In genomic region chr10:101507241-101507640, GRCh38 we compare ENCODE assay signal across 1 cellular context.
A peak's percentile ranks its signal among the peaks of the same experiment; 100 is the strongest.
TF ChIP-seq lines count a peak whose summit lies in the region.

No MANE protein-coding gene starts in this region.

TF ChIP-seq in HEK293, 187 proteins besides CTCF, POLR2A, EP300 and RAD21 (continued from another document and continues in another):
- TF ChIP-seq TCF7L2 (IDR thresholded peaks at IDR 0.05; ENCODE audit: borderline replicate concordance, low read depth, low read length) (peak; percentile 84; the same call in 1 of the 2 replicates), ZNF530 (tag by site-specific recombination; IDR thresholded peaks at IDR 0.05; ENCODE audit: low read depth) (no peak), TRIM28 (IDR thresholded peaks at IDR 0.05; ENCODE audit: borderline replicate concordance, low read length) (0 out of 2 replicates have a peak, but pooled peaks have one; percentile 19), GLIS1 (tag by site-specific recombination; IDR thresholded peaks at IDR 0.05) (peak; percentile 41; the same call in 1 of the 2 replicates), ZBTB49 (tag by site-specific recombination; IDR thresholded peaks at IDR 0.05; ENCODE audit: low read depth) (no peak), ZNF555 (tag by site-specific recombination; conservative IDR thresholded peaks at IDR 0.05) (no peak), ZNF654 (tag by site-specific recombination; IDR thresholded peaks at IDR 0.05; ENCODE audit: low read depth) (no peak), PRDM4 (tag by site-specific recombination; IDR thresholded peaks at IDR 0.05) (peak; percentile 81), ZNF174 (tag by site-specific recombination; IDR thresholded peaks at IDR 0.05) (no peak), ZNF571 (tag by site-specific recombination; IDR thresholded peaks at IDR 0.05) (no peak), PRDM10 (tag by site-specific recombination; IDR thresholded peaks at IDR 0.05) (no peak), YY1 (tag by site-specific recombination; IDR thresholded peaks at IDR 0.05) (no peak), ZNF133 (tag by site-specific recombination; IDR thresholded peaks at IDR 0.05) (no peak), BCL11A (tag by site-specific recombination; IDR thresholded peaks at IDR 0.05; ENCODE audit: low read depth) (no peak), ZNF510 (tag by site-specific recombination; IDR thresholded peaks at IDR 0.05; ENCODE audit: insufficient replicate concordance) (no peak), ZNF514 (tag by site-specific recombination; IDR thresholded peaks at IDR 0.05) (no peak), YY2 (tag by site-specific recombination; IDR thresholded peaks at IDR 0.05) (no peak), ZNF114 (tag by site-specific recombination; IDR thresholded peaks at IDR 0.05) (no peak), SETDB1 (IDR thresholded peaks at IDR 0.05; ENCODE audit: insufficient read length, low read length) (no peak), ZNF426 (tag by site-specific recombination; IDR thresholded peaks at IDR 0.05) (no peak), ZIC2 (tag by site-specific recombination; IDR thresholded peaks at IDR 0.05) (no peak), ZNF473 (tag by site-specific recombination; IDR thresholded peaks at IDR 0.05) (no peak), SALL2 (tag by site-specific recombination; IDR thresholded peaks at IDR 0.05; ENCODE audit: borderline replicate concordance) (no peak), KLF10 (tag by site-specific recombination; IDR thresholded peaks at IDR 0.05) (peak; percentile 38; the same call in 1 of the 2 replicates), EGR2 (tag by site-specific recombination; IDR thresholded peaks at IDR 0.05; ENCODE audit: low read depth) (no peak), ZBTB20 (tag by site-specific recombination; IDR thresholded peaks at IDR 0.05) (no peak), GFI1B (tag by site-specific recombination; IDR thresholded peaks at IDR 0.05) (no peak), ZNF175 (tag by site-specific recombination; IDR thresholded peaks at IDR 0.05) (no peak), ZNF211 (tag by site-specific recombination; IDR thresholded peaks at IDR 0.05; ENCODE audit: low read depth) (no peak), GLI2 (tag by site-specific recombination; IDR thresholded peaks at IDR 0.05; ENCODE audit: borderline replicate concordance, low read depth) (peak; percentile 77), ZNF354C (tag by site-specific recombination; IDR thresholded peaks at IDR 0.05; ENCODE audit: borderline replicate concordance, low read depth) (no peak), OSR2 (tag by site-specific recombination; IDR thresholded peaks at IDR 0.05) (peak; percentile 83; the same call in 1 of the 2 replicates), SP7 (tag by site-specific recombination; IDR thresholded peaks at IDR 0.05) (peak; percentile 60), ZNF335 (tag by site-specific recombination; conservative IDR thresholded peaks at IDR 0.05) (no peak), KLF17 (tag by site-specific recombination; IDR thresholded peaks at IDR 0.05) (no peak), ZSCAN16 (tag by site-specific recombination; IDR thresholded peaks at IDR 0.05) (no peak), KLF16 (tag by site-specific recombination; IDR thresholded peaks at IDR 0.05) (no peak), ZNF132 (tag by site-specific recombination; IDR thresholded peaks at IDR 0.05; ENCODE audit: borderline replicate concordance) (no peak), ZNF660 (tag by site-specific recombination; IDR thresholded peaks at IDR 0.05) (no peak), ZNF544 (tag by site-specific recombination; IDR thresholded peaks at IDR 0.05) (no peak), MEIS1 (CRISPR knock-in tag; IDR thresholded peaks at IDR 0.05; ENCODE audit: borderline replicate concordance) (no peak), ZNF670 (tag by site-specific recombination; IDR thresholded peaks at IDR 0.05; ENCODE audit: low read depth) (no peak), ZNF777 (tag by site-specific recombination; IDR thresholded peaks at IDR 0.05; ENCODE audit: borderline replicate concordance) (no peak), ZNF621 (tag by site-specific recombination; IDR thresholded peaks at IDR 0.05) (no peak), MZF1 (tag by site-specific recombination; IDR thresholded peaks at IDR 0.05; ENCODE audit: borderline replicate concordance) (no peak), OVOL3 (tag by site-specific recombination; IDR thresholded peaks at IDR 0.05) (no peak), ZFP41 (tag by site-specific recombination; IDR thresholded peaks at IDR 0.05; ENCODE audit: borderline replicate concordance) (no peak), ZSCAN30 (tag by site-specific recombination; IDR thresholded peaks at IDR 0.05) (no peak), ZNF423 (tag by site-specific recombination; IDR thresholded peaks at IDR 0.05) (no peak), MYNN (tag by site-specific recombination; IDR thresholded peaks at IDR 0.05; ENCODE audit: borderline replicate concordance) (no peak)
- TF ChIP-seq, protein P1, sequence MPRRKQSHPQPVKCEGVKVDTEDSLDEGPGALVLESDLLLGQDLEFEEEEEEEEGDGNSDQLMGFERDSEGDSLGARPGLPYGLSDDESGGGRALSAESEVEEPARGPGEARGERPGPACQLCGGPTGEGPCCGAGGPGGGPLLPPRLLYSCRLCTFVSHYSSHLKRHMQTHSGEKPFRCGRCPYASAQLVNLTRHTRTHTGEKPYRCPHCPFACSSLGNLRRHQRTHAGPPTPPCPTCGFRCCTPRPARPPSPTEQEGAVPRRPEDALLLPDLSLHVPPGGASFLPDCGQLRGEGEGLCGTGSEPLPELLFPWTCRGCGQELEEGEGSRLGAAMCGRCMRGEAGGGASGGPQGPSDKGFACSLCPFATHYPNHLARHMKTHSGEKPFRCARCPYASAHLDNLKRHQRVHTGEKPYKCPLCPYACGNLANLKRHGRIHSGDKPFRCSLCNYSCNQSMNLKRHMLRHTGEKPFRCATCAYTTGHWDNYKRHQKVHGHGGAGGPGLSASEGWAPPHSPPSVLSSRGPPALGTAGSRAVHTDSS (tag by site-specific recombination; IDR thresholded peaks at IDR 0.05): no peak
- TF ChIP-seq, protein P2, sequence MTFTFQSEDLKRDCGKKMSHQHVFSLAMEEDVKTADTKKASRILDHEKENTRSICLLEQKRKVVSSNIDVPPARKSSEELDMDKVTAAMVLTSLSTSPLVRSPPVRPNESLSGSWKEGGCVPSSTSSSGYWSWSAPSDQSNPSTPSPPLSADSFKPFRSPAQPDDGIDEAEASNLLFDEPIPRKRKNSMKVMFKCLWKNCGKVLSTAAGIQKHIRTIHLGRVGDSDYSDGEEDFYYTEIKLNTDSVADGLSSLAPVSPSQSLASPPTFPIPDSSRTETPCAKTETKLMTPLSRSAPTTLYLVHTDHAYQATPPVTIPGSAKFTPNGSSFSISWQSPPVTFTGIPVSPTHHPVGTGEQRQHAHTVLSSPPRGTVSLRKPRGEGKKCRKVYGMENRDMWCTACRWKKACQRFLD (tag by site-specific recombination; IDR thresholded peaks at IDR 0.05): no peak
- TF ChIP-seq, protein P3, sequence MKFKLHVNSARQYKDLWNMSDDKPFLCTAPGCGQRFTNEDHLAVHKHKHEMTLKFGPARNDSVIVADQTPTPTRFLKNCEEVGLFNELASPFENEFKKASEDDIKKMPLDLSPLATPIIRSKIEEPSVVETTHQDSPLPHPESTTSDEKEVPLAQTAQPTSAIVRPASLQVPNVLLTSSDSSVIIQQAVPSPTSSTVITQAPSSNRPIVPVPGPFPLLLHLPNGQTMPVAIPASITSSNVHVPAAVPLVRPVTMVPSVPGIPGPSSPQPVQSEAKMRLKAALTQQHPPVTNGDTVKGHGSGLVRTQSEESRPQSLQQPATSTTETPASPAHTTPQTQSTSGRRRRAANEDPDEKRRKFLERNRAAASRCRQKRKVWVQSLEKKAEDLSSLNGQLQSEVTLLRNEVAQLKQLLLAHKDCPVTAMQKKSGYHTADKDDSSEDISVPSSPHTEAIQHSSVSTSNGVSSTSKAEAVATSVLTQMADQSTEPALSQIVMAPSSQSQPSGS (tag by site-specific recombination; IDR thresholded peaks at IDR 0.05; ENCODE audit: low read depth): no peak
- TF ChIP-seq, protein P4, sequence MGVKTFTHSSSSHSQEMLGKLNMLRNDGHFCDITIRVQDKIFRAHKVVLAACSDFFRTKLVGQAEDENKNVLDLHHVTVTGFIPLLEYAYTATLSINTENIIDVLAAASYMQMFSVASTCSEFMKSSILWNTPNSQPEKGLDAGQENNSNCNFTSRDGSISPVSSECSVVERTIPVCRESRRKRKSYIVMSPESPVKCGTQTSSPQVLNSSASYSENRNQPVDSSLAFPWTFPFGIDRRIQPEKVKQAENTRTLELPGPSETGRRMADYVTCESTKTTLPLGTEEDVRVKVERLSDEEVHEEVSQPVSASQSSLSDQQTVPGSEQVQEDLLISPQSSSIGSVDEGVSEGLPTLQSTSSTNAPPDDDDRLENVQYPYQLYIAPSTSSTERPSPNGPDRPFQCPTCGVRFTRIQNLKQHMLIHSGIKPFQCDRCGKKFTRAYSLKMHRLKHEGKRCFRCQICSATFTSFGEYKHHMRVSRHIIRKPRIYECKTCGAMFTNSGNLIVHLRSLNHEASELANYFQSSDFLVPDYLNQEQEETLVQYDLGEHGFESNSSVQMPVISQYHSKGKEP (tag by site-specific recombination; IDR thresholded peaks at IDR 0.05): 0 out of 2 replicates have a peak, but pooled peaks have one; percentile 37
